16 cellular contexts compared by ENCODE assay signal in the genomic region with DNA sequence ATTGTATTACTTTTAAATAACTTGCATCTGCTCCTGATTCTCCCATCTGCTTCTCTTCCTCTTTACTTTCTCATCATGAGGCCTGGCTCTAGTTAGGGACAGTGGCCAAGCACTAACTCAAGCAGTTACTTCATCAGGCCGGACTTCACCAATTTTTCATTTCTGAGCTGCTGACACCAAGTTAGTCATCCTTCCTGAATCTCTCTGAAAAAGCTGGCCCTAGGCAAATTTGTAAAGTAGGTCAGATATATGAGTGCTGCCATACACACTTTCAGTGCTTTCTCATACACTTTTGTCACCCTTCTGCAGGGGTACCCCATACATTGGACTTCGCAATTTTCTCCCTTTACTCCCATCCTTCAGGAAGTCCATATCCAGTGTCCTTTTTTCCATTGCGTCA.
A peak's percentile ranks its signal among the peaks of the same experiment; 100 is the strongest.
DNase-seq lines count a peak whose midpoint lies in the region; ATAC-seq, FAIRE-seq and TF ChIP-seq lines count a peak whose summit lies in the region.
"Had no signal": no experiment of that assay in that cellular context is flagged by ENCODE, and none has a peak within 500 bp of the region (broad histone marks: within the 10 kb centered on the region; RNA-seq: fewer than 3 reads in every experiment).

No MANE protein-coding gene starts in this region.

- intact Hi-C loops in PC-3 (cut with micrococcal nuclease): no loop called here

- BruUV-seq in PC-3 (replicated peaks; lab: Mats Ljungman, UMichigan): no TSS peak

- DNase-seq in H54 (ENCODE audit: insufficient read length, low spot score): peak; percentile 9
- peak; percentile 17 for DNase-seq in PC-3
- DNase-seq in fibroblast of gingiva (ENCODE audit: low read depth): peak; percentile 65
- DNase-seq in stromal cell of bone marrow (ENCODE audit: low read depth): peak; percentile 72
- DNase-seq in CD1c-positive myeloid dendritic cell (ENCODE audit: extremely low spot score): no peak
- no peak for DNase-seq in iPS-NIHi7 (ENCODE audit: extremely low spot score)
- DNase-seq in stimulated activated naive CD4-positive, alpha-beta T cell treated with Interleukin-2 at 50 U/mL for 16 hours (lab: John Stamatoyannopoulos, UW): no peak
- DNase-seq: activated naive CD4-positive, alpha-beta T cell treated with Interleukin-2 at 50 U/mL for 16 hours; CD8-positive, alpha-beta T cell; heart right ventricle; kidney glomerular epithelial cell; NCI-H2171; psoas muscle had no signal

- no peak for TF ChIP-seq CTCF in PC-3 (conservative IDR thresholded peaks at IDR 0.05; ENCODE audit: low read depth, low read length)

- no peak overlapping the region for H3K9ac ChIP-seq in PC-3 (ENCODE audit: low read length)

- H3K27me3 ChIP-seq in PC-3 (ENCODE audit: low read length): peaks cover 20% of the 10 kb centered on the region
- H3K27me3 ChIP-seq: heart right ventricle had no signal

- TF ChIP-seq POLR2A in H54 (IDR thresholded peaks at IDR 0.05; ENCODE audit: low read depth, low read length): no peak

- no peak for ATAC-seq in PC-3
- ATAC-seq: CD8-positive, alpha-beta T cell; psoas muscle; WTC11 had no signal

- H4K20me1 ChIP-seq in PC-3 (ENCODE audit: low read length): no peaks in the 10 kb centered on the region

- no peaks in the 10 kb centered on the region for H3K36me3 ChIP-seq in PC-3 (ENCODE audit: low read depth, low read length)
- H3K36me3 ChIP-seq: heart right ventricle, thoracic aorta had no signal

- CTCF ChIA-PET in PC-3 (lab: Charles Lee): no interaction called here

- H3K4me2 ChIP-seq in PC-3 (ENCODE audit: low read length): no peak overlapping the region

- POLR2A ChIA-PET in PC-3 (lab: Charles Lee; ENCODE audit: unreplicated experiment): no interaction called here

- H3K4me3 ChIP-seq in PC-3 (ENCODE audit: low read length): no peak overlapping the region
- H3K4me3 ChIP-seq: heart right ventricle, psoas muscle, thoracic aorta had no signal

- no peaks in the 10 kb centered on the region for H3F3A ChIP-seq in PC-3 (ENCODE audit: low read length, unreplicated experiment)

- no peaks in the 10 kb centered on the region for H3K9me3 ChIP-seq in PC-3 (ENCODE audit: low read length)
- H3K9me3 ChIP-seq: psoas muscle, thoracic aorta had no signal

- H2AFZ ChIP-seq in PC-3 (ENCODE audit: low read length): no peak overlapping the region

- H3K9me2 ChIP-seq in PC-3 (replicated peaks; ENCODE audit: low read length): no peaks in the 10 kb centered on the region

- H3K79me2 ChIP-seq in PC-3 (ENCODE audit: low read length): no peaks in the 10 kb centered on the region

- FAIRE-seq in H54 (lab: Jason Lieb, UNC): peak; percentile 95
- FAIRE-seq: G401.6 had no signal

- H3K4me1 ChIP-seq in PC-3 (ENCODE audit: insufficient read depth, low read length): no peaks in the 10 kb centered on the region
- H3K4me1 ChIP-seq: heart right ventricle, psoas muscle had no signal

- H3K27ac ChIP-seq in PC-3 (ENCODE audit: low read length): no peak overlapping the region
- H3K27ac ChIP-seq: heart right ventricle, psoas muscle, thoracic aorta had no signal

Comparison
In these comparisons a context has a peak if more than half of its experiments do, and no peak if none do; other contexts are left out.
1. DNase-seq: peak in H54 (single experiment), PC-3 (single experiment), fibroblast of gingiva (single experiment) and stromal cell of bone marrow (single experiment); none in CD1c-positive myeloid dendritic cell (single experiment), iPS-NIHi7 (single experiment) and stimulated activated naive CD4-positive, alpha-beta T cell treated with Interleukin-2 at 50 U/mL for 16 hours (single experiment).